Comparison of ENCODE assay signal across 8 cellular contexts in genomic region chr6:166956444-166957086, GRCh38. TPM values are rescaled to one million over a fixed set of nuclear protein-coding genes. Genes with fewer than 3 reads are reported as not detected.
DNase-seq lines count a peak whose midpoint lies in the region; ATAC-seq, FAIRE-seq and TF ChIP-seq lines count a peak whose summit lies in the region.

RNASET2 (minus strand) TSS chr6:166956550; CDS start chr6:166956182, 368 bp downstream.

- H2AFZ ChIP-seq in HepG2 (ENCODE audit: low read length) = no peak within 1 kb of the TSS

- H3K4me3 ChIP-seq in BJ (ENCODE audit: low read depth, low read length) (peak within 1 kb of the TSS; percentile 84), HepG2 (replicated peaks in 1 of 3; ENCODE audit: insufficient read depth in 1 of 3, low read depth in 2 of 3, low read length in 3 of 3) (peak within 1 kb of the TSS; percentile 90 to 99 (median 97))

- H3K4me1 ChIP-seq in HepG2 (ENCODE audit: insufficient read depth, low read length) = peaks cover 80% of the 10 kb centered on the region

- no peaks in the 10 kb centered on the region for H3K9me3 ChIP-seq in HepG2 (ENCODE audit: low read length)

- POLR2A ChIA-PET in BJ (lab: Charles Lee) = interaction anchor here (0.6 kb wide), 1 partner anchor 21 kb away, joined by 3 read pairs; no protein-coding TSS in a partner anchor
- POLR2A ChIA-PET in HepG2 (lab: Yijun Ruan, JAX) = interaction anchor here (1.2 to 1.8 kb wide), 4 partner anchors 16 to 184 kb away, joined by 3 to 14 read pairs (median 4); partner anchors contain the start of gene CEP43

- in situ Hi-C loops in HepG2 (cut with HindIII; ENCODE audit: extremely low pct_ligation_motif_present, low pct_unique_long_range_greater_than_20kb) = no loop called here

- H3K79me2 ChIP-seq in HepG2 (ENCODE audit: insufficient read depth, low read length) = peaks cover 42% of the 10 kb centered on the region

- H4K20me1 ChIP-seq in HepG2 (ENCODE audit: insufficient read depth, low read length) = peaks cover 33% of the 10 kb centered on the region

- peak within 1 kb of the TSS; percentile 89 for H3K27ac ChIP-seq in HepG2 (ENCODE audit: extremely low read length, insufficient read depth, low read length)

- TF ChIP-seq CTCF in BJ (IDR thresholded peaks at IDR 0.05; ENCODE audit: insufficient read depth, low read depth, low read length) (no peak), HepG2 (CRISPR knock-in tag; IDR thresholded peaks at IDR 0.05) (peak; percentile 10)

- TSS peak; percentile 74 for BruUV-seq in HepG2 (replicated peaks; lab: Mats Ljungman, UMichigan)

- peak; percentile 31 for DNase-seq in BJ (ENCODE audit: low read depth)
- DNase-seq in GM19239 (ENCODE audit: insufficient read length, low spot score) = peak; percentile 50
- peak; percentile 87 for DNase-seq in NCI-H748 (lab: John Stamatoyannopoulos, UW; ENCODE audit: unreplicated experiment)
- DNase-seq in activated CD4-positive, alpha-beta T cell treated with anti-CD3 and anti-CD28 coated beads, Interleukin-2, amount 50 U/mL, for 24 hours (ENCODE audit: low read depth in 1 of 2, low spot score in 1 of 2) = peak; percentile 98 to 100
- DNase-seq in dedifferentiated amniotic fluid mesenchymal stem cell (ENCODE audit: extremely low spot score) = peak; percentile 82
- peak; percentile 88 for DNase-seq in HepG2 (ENCODE audit: low spot score)
- peak; percentile 100 for DNase-seq in stimulated activated CD4-positive, alpha-beta T cell treated with anti-CD3 and anti-CD28 coated beads, Interleukin-2, amount 100 ng/mL, for 48 hours

- H3K4me2 ChIP-seq in HepG2 (ENCODE audit: low read depth, low read length) = peak within 1 kb of the TSS; percentile 98

- TF ChIP-seq EP300 in HepG2 (IDR thresholded peaks at IDR 0.05; ENCODE audit: low read depth in 2 of 2, low read length in 2 of 2) (peak in 1 of 2 experiments; percentile 1; a peak in 1 of 4 replicates), HepG2 (CRISPR knock-in tag; IDR thresholded peaks at IDR 0.05; ENCODE audit: borderline replicate concordance) (no peak)

- TF ChIP-seq RAD21 in HepG2 (CRISPR knock-in tag; IDR thresholded peaks at IDR 0.05) = peak; percentile 14; the same call in 1 of the 2 replicates

- FAIRE-seq in GM19239 (lab: Jason Lieb, UNC) = peak; percentile 84
- peak; percentile 23 for FAIRE-seq in HepG2 (lab: Jason Lieb, UNC)

- peak in 1 of 2 experiments; percentile 68; a peak in 2 of 4 replicates for TF ChIP-seq POLR2A in HepG2 (IDR thresholded peaks at IDR 0.05; ENCODE audit: insufficient read depth in 1 of 2, low read depth in 2 of 2, low read length in 2 of 2)

- ATAC-seq in HG03457 (IDR thresholded peaks at IDR 0.05; ENCODE audit: unreplicated experiment) (peak; percentile 44), HepG2 (peak; percentile 85)

- intact Hi-C loops in HepG2 (cut with micrococcal nuclease; ENCODE audit: unreplicated experiment) = loop anchor here (2.0 kb wide), 2 partner anchors 32 to 40 kb away; no protein-coding TSS in a partner anchor

- H3K36me3 ChIP-seq in BJ (ENCODE audit: control insufficient read depth, insufficient read depth, low read length) = no peaks in the 10 kb centered on the region
- peaks cover 6 to 25% of the 10 kb centered on the region in 2 experiments for H3K36me3 ChIP-seq in HepG2 (replicated peaks in 1 of 2; ENCODE audit: control insufficient read depth in 1 of 2, insufficient read depth in 2 of 2, low read length in 2 of 2)

- CTCF ChIA-PET in BJ (lab: Yijun Ruan, JAX) = interaction anchor here (0.5 to 2.8 kb wide), 6 partner anchors 14 to 182 kb away, joined by 3 to 18 read pairs (median 3); partner anchors contain the start of gene CEP43
- CTCF ChIA-PET in HepG2 (lab: Yijun Ruan, JAX; ENCODE audit: low intra/inter-chr PET ratio, low total read pairs) = no interaction called here

- 2% methylated on average over 15 of the region's 71 CpGs for WGBS in HepG2 (ENCODE audit: low lambda C conversion rate)

- no peaks in the 10 kb centered on the region for H3K27me3 ChIP-seq in BJ (ENCODE audit: control insufficient read depth, insufficient read depth, low read length)
- H3K27me3 ChIP-seq in HepG2 (ENCODE audit: control insufficient read depth in 1 of 2, insufficient read depth in 2 of 2, low read length in 2 of 2) = no peaks in the 10 kb centered on the region; a peak in 1 of 5 replicates

- H3K9ac ChIP-seq in HepG2 (ENCODE audit: insufficient read depth, low read depth, low read length) = peak within 1 kb of the TSS; percentile 81

TF ChIP-seq in HepG2, 621 proteins besides CTCF, POLR2A, EP300 and RAD21 (continues in another document):
- no peak for TF ChIP-seq ZSCAN5A (CRISPR knock-in tag; IDR thresholded peaks at IDR 0.05; ENCODE audit: borderline replicate concordance)
- peak; percentile 67 for TF ChIP-seq HOXA9 (CRISPR knock-in tag; IDR thresholded peaks at IDR 0.05; ENCODE audit: borderline replicate concordance)
- no peak for TF ChIP-seq ATF1 (CRISPR knock-in tag; IDR thresholded peaks at IDR 0.05)
- TF ChIP-seq HNRNPH1 (optimal IDR thresholded peaks at IDR 0.05; ENCODE audit: low read depth, low read length) = no peak
- TF ChIP-seq FLYWCH1 (CRISPR knock-in tag; IDR thresholded peaks at IDR 0.05) = no peak
- no peak for TF ChIP-seq IKZF5 (CRISPR knock-in tag; IDR thresholded peaks at IDR 0.05)
- TF ChIP-seq ZNF333 (CRISPR knock-in tag; IDR thresholded peaks at IDR 0.05; ENCODE audit: borderline replicate concordance) = peak; percentile 19; the same call in 1 of the 2 replicates
- TF ChIP-seq HMG20B (CRISPR knock-in tag; conservative IDR thresholded peaks at IDR 0.05) = no peak
- TF ChIP-seq ZNF75D (CRISPR knock-in tag; IDR thresholded peaks at IDR 0.05; ENCODE audit: borderline replicate concordance) = no peak
- no peak for TF ChIP-seq MIER3 (CRISPR knock-in tag; IDR thresholded peaks at IDR 0.05; ENCODE audit: borderline replicate concordance)
- no peak for TF ChIP-seq ZNF615 (CRISPR knock-in tag; IDR thresholded peaks at IDR 0.05; ENCODE audit: borderline replicate concordance)
- TF ChIP-seq ZFP37 (CRISPR knock-in tag; IDR thresholded peaks at IDR 0.05; ENCODE audit: borderline replicate concordance) = no peak
- TF ChIP-seq BATF2 (CRISPR knock-in tag; IDR thresholded peaks at IDR 0.05) = peak; percentile 4; the same call in 1 of the 2 replicates
- peak; percentile 87; the same call in 1 of the 2 replicates for TF ChIP-seq ZFYVE20 (CRISPR knock-in tag; IDR thresholded peaks at IDR 0.05; ENCODE audit: borderline replicate concordance, low read depth)
- 0 out of 2 replicates have a peak, but pooled peaks have one; percentile 10 for TF ChIP-seq ZBTB21 (CRISPR knock-in tag; IDR thresholded peaks at IDR 0.05)
- no peak; the same call in 1 of the 2 replicates for TF ChIP-seq ZNF816 (CRISPR knock-in tag; IDR thresholded peaks at IDR 0.05; ENCODE audit: borderline replicate concordance)

RNA-seq across cellular contexts. Expression of gene RNASET2, which starts in this region (rescaled TPM):
- polyA plus RNA-seq in BJ (2011; rRNA removed) (24.7 and 28.4 TPM in 2 replicates), HepG2 (2011; rRNA removed) (597 and 696 TPM in 2 replicates)
- polyA minus RNA-seq in BJ (2011; rRNA and poly(A)+ RNA removed) = 5.1 and 8.2 TPM in 2 replicates
- total RNA-seq in HepG2 (2016; rRNA removed; fragmentation: Illumina TruSeq; extraction: Trizol) = 22.4 and 44.6 TPM in 2 replicates
- total RNA-seq in HepG2 (2016; cell fraction: cytosol; rRNA removed; fragmentation: Illumina TruSeq; extraction: Trizol; ENCODE audit: low read depth) = 26.9 and 41.2 TPM in 2 replicates
- 25.4 and 45.4 TPM in 2 replicates for total RNA-seq in HepG2 (2016; cell fraction: insoluble cytoplasmic fraction; rRNA removed; fragmentation: Illumina TruSeq; extraction: Trizol)
- total RNA-seq in HepG2 (2016; cell fraction: membrane; rRNA removed; fragmentation: Illumina TruSeq; extraction: Trizol) = 24.1 and 38.2 TPM in 2 replicates
- 30.2 and 32.0 TPM in 2 replicates for total RNA-seq in HepG2 (2016; cell fraction: nucleus; rRNA removed; fragmentation: Illumina TruSeq; extraction: Trizol)
- 456 and 545 TPM in 2 replicates for polyA plus RNA-seq in HepG2 (2011; cell fraction: cytosol; rRNA removed)
- 515 and 552 TPM in 2 replicates for polyA plus RNA-seq in HepG2 (2011; cell fraction: nucleus; rRNA removed)
- 446 and 587 TPM in 2 replicates for polyA plus RNA-seq in HepG2 (2012)
- polyA plus RNA-seq in HepG2 (2016; cell fraction: cytosol; fragmentation: Illumina TruSeq; extraction: Trizol; ENCODE audit: low read depth) = 21.3 and 41.6 TPM in 2 replicates
- polyA plus RNA-seq in HepG2 (2016; cell fraction: insoluble cytoplasmic fraction; fragmentation: Illumina TruSeq; extraction: Trizol; ENCODE audit: low read depth) = 26.6 and 27.0 TPM in 2 replicates
- polyA plus RNA-seq in HepG2 (2016; cell fraction: membrane; fragmentation: Illumina TruSeq; extraction: Trizol; ENCODE audit: low read depth) = 23.6 and 34.9 TPM in 2 replicates
- polyA plus RNA-seq in HepG2 (2016; cell fraction: nucleus; fragmentation: Illumina TruSeq; extraction: Trizol; ENCODE audit: insufficient read depth, low read depth) = 68.7 and 69.0 TPM in 2 replicates
- polyA minus RNA-seq in HepG2 (2011; rRNA and poly(A)+ RNA removed; ENCODE audit: low replicate concordance) = 4.7 and 104 TPM in 2 replicates
- polyA minus RNA-seq in HepG2 (2011; cell fraction: cytosol; rRNA and poly(A)+ RNA removed) = 149 and 185 TPM in 2 replicates
- 159 and 184 TPM in 2 replicates for polyA minus RNA-seq in HepG2 (2011; cell fraction: nucleus; rRNA and poly(A)+ RNA removed)

Comparison
In these comparisons a context has a peak if more than half of its experiments do, and no peak if none do; other contexts are left out.
1. Peak in every context shown above with its lines: DNase-seq, ATAC-seq, H3K4me3 ChIP-seq and H3K27ac ChIP-seq.
2. DNase-seq: peak in every context shown above with its lines; median percentile 100 in stimulated activated CD4-positive, alpha-beta T cell treated with anti-CD3 and anti-CD28 coated beads, Interleukin-2, amount 100 ng/mL, for 48 hours; 99 in activated CD4-positive, alpha-beta T cell treated with anti-CD3 and anti-CD28 coated beads, Interleukin-2, amount 50 U/mL, for 24 hours; 88 in HepG2; 87 in NCI-H748; 82 in dedifferentiated amniotic fluid mesenchymal stem cell; 50 in GM19239; 31 in BJ.